In the genomic region with DNA sequence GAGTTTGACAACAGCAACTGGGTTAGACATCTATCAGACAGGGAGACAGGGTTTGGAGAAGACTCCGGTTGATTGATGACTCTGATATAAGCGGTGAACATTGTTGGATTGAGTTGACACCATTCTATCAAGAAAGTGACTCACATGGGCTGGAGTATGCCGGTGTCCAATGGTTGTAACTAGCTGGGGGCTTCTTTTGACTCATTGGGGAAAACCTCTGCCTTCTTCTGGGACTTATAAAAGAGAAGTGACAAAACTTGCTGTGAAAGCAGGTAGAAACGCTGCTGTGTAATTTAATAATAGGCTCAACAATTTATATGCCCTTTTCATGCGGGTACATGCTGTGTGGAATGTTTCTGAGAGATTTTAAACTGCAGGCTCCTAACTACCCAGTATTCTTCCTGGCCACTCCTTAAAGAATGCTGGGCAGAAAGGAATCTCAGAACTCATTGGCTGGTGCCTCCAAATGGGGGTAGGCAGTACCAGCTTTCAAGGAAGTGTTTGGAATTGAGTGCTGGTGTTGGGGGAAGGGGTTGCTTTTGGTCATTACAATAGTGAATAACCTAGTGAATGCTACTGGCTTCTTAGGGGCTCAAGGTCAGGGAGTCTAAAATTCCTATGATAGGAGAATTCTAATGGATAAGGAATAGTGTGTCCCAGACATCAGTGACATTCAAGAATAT, we compare ENCODE assay signal across 14 cellular contexts. TPM values are rescaled to one million over a fixed set of nuclear protein-coding genes. Genes with fewer than 3 reads are reported as not detected.
DNase-seq lines count a peak whose midpoint lies in the region; ATAC-seq, FAIRE-seq and TF ChIP-seq lines count a peak whose summit lies in the region.
"Had no signal": no experiment of that assay in that cellular context is flagged by ENCODE, and none has a peak within 500 bp of the region (broad histone marks: within the 10 kb centered on the region; RNA-seq: fewer than 3 reads in every experiment).

No MANE protein-coding gene starts in this region.

- FAIRE-seq in kidney (lab: Jason Lieb, UNC) = no peak

- CTCF ChIA-PET in Calu3 (lab: Charles Lee) = interaction anchor here (0.7 kb wide), 1 partner anchor 12 kb away, joined by 4 read pairs; no protein-coding TSS in a partner anchor
- CTCF ChIA-PET in naive thymus-derived CD4-positive, alpha-beta T cell (lab: Charles Lee) = interaction anchor here (1.0 to 9.1 kb wide), 9 partner anchors 7 to 108 kb away, joined by 3 to 85 read pairs (median 8); a partner anchor contains a TSS

- intact Hi-C loops in Calu3 (cut with micrococcal nuclease; ENCODE audit: unreplicated experiment) = no loop called here
- intact Hi-C loops in naive thymus-derived CD4-positive, alpha-beta T cell (cut with micrococcal nuclease) = loop anchor here (5.0 to 10.0 kb wide), 4 partner anchors 103 to 1509 kb away; a partner anchor contains a TSS
- intact Hi-C loops in Right ventricle myocardium superior (cut with DNase I) = no loop called here
- intact Hi-C loops in kidney (cut with DNase I) = no loop called here

- H3K36me3 Mint-ChIP-seq in Calu3 (ENCODE audit: insufficient read depth, unreplicated experiment) = peaks cover 4% of the 10 kb centered on the region
- H3K36me3 Mint-ChIP-seq in activated naive CD8-positive, alpha-beta T cell treated with anti-CD3 and anti-CD28 coated beads, Interleukin-2, amount 50 U/mL, for 24 hours (ENCODE audit: low read depth) = peaks cover 16% of the 10 kb centered on the region
- peaks cover 14 to 61% (median 49%) of the 10 kb centered on the region in 5 donors for H3K36me3 Mint-ChIP-seq in naive thymus-derived CD4-positive, alpha-beta T cell

- no peaks in the 10 kb centered on the region for H3K27me3 Mint-ChIP-seq in Calu3 (ENCODE audit: unreplicated experiment)
- H3K27me3 Mint-ChIP-seq in activated naive CD8-positive, alpha-beta T cell treated with anti-CD3 and anti-CD28 coated beads, Interleukin-2, amount 50 U/mL, for 24 hours = no peaks in the 10 kb centered on the region
- no peaks in the 10 kb centered on the region for H3K27me3 Mint-ChIP-seq in naive thymus-derived CD4-positive, alpha-beta T cell

- peaks cover 17% of the 10 kb centered on the region for H3K36me3 ChIP-seq in Loucy (ENCODE audit: insufficient read depth, low read length)
- H3K36me3 ChIP-seq in naive thymus-derived CD4-positive, alpha-beta T cell (ENCODE audit: control insufficient read depth in 2 of 3, insufficient read depth in 3 of 3, low read length in 3 of 3) = peaks cover 0 to 6% (median 0%) of the 10 kb centered on the region in 3 experiments
- no peaks in the 10 kb centered on the region for H3K36me3 ChIP-seq in kidney (ENCODE audit: control insufficient read depth in 1 of 2, insufficient read depth in 2 of 2, low read length in 2 of 2)
- H3K36me3 ChIP-seq: cardiac muscle cell had no signal

- H2AFZ ChIP-seq in Loucy (ENCODE audit: low read length) = no peak overlapping the region

- H3K27me3 ChIP-seq in Loucy (ENCODE audit: insufficient read depth, low read length, poor library complexity, severe bottlenecking) = no peaks in the 10 kb centered on the region
- H3K27me3 ChIP-seq in naive thymus-derived CD4-positive, alpha-beta T cell (ENCODE audit: control insufficient read depth in 2 of 2, insufficient read depth in 2 of 2, low read length in 2 of 2) = no peaks in the 10 kb centered on the region
- H3K27me3 ChIP-seq: cardiac muscle cell had no signal

- H3K79me2 ChIP-seq in Loucy (ENCODE audit: insufficient read depth, low read length) = peaks cover 77% of the 10 kb centered on the region

- H3K9me3 ChIP-seq in Loucy (ENCODE audit: insufficient read depth, low read depth, low read length) (peaks cover 15% of the 10 kb centered on the region; the same call in 1 of the 2 replicates), kidney (ENCODE audit: control insufficient read depth in 1 of 2, low read length in 2 of 2) (no peaks in the 10 kb centered on the region)
- H3K9me3 ChIP-seq in naive thymus-derived CD4-positive, alpha-beta T cell (ENCODE audit: control insufficient read depth in 2 of 3, low read length in 3 of 3) = no peaks in the 10 kb centered on the region

- no peak for DNase-seq in Calu3
- no peak for DNase-seq in activated naive CD8-positive, alpha-beta T cell treated with anti-CD3 and anti-CD28 coated beads, Interleukin-2, amount 50 U/mL, for 24 hours
- DNase-seq in naive thymus-derived CD4-positive, alpha-beta T cell = peak in 1 of 9 donors; percentile 50
- DNase-seq in coronary artery (ENCODE audit: low spot score) = no peak
- DNase-seq in Right ventricle myocardium superior = no peak
- DNase-seq in kidney = no peak
- DNase-seq: HFFc6; NCI-H187; nephron progenitor cell; NK-92 treated with Interleukin-12 subunit alpha and Interleukin-12 subunit beta, amount 100 ng/mL, for 24 hours had no signal

- peak; percentile 84 for ATAC-seq in activated naive CD8-positive, alpha-beta T cell treated with anti-CD3 and anti-CD28 coated beads, Interleukin-2, amount 50 U/mL, for 24 hours
- ATAC-seq in naive thymus-derived CD4-positive, alpha-beta T cell = no peak
- ATAC-seq in GM18907 (IDR thresholded peaks at IDR 0.05; ENCODE audit: unreplicated experiment) = no peak
- no peak for ATAC-seq in Right ventricle myocardium superior (ENCODE audit: poor library complexity)

- H3K4me3 ChIP-seq in Loucy (ENCODE audit: low read length, poor library complexity, severe bottlenecking) = peak overlapping the region; percentile 71
- peak overlapping the region; percentile 18 for H3K4me3 ChIP-seq in naive thymus-derived CD4-positive, alpha-beta T cell (ENCODE audit: low read length)
- no peak overlapping the region for H3K4me3 ChIP-seq in coronary artery
- no peak overlapping the region for H3K4me3 ChIP-seq in kidney (ENCODE audit: low read length in 2 of 2)
- H3K4me3 ChIP-seq: cardiac muscle cell, smooth muscle cell had no signal

- peaks cover 67% of the 10 kb centered on the region for H3K4me1 ChIP-seq in Loucy (ENCODE audit: insufficient read depth, low read length, poor library complexity, severe bottlenecking)
- peaks cover 83 to 93% of the 10 kb centered on the region in 2 donors for H3K4me1 ChIP-seq in naive thymus-derived CD4-positive, alpha-beta T cell (ENCODE audit: control insufficient read depth in 2 of 2, insufficient read depth in 2 of 2, low read length in 2 of 2)
- peaks cover 0 to 9% of the 10 kb centered on the region in 2 donors for H3K4me1 ChIP-seq in kidney (ENCODE audit: control insufficient read depth in 1 of 2, insufficient read depth in 1 of 2, low read depth in 1 of 2, low read length in 2 of 2)

- H3K4me2 ChIP-seq in Loucy (ENCODE audit: low read depth, low read length, poor library complexity, severe bottlenecking) = peak overlapping the region; percentile 89
- H3K4me2 ChIP-seq: smooth muscle cell had no signal

- peak overlapping the region; percentile 0 for H3K4me3 Mint-ChIP-seq in Calu3 (ENCODE audit: low read depth, unreplicated experiment)
- peak overlapping the region; percentile 73 for H3K4me3 Mint-ChIP-seq in activated naive CD8-positive, alpha-beta T cell treated with anti-CD3 and anti-CD28 coated beads, Interleukin-2, amount 50 U/mL, for 24 hours
- peak overlapping the region; percentile 49 to 86 (median 76) for H3K4me3 Mint-ChIP-seq in naive thymus-derived CD4-positive, alpha-beta T cell
- H3K4me3 Mint-ChIP-seq: HFFc6, nephron progenitor cell had no signal

- peaks cover 53% of the 10 kb centered on the region for H3K4me1 Mint-ChIP-seq in Calu3 (ENCODE audit: low read depth, unreplicated experiment)
- peaks cover 91% of the 10 kb centered on the region for H3K4me1 Mint-ChIP-seq in activated naive CD8-positive, alpha-beta T cell treated with anti-CD3 and anti-CD28 coated beads, Interleukin-2, amount 50 U/mL, for 24 hours
- peaks cover 80 to 98% (median 94%) of the 10 kb centered on the region in 7 donors for H3K4me1 Mint-ChIP-seq in naive thymus-derived CD4-positive, alpha-beta T cell
- H3K4me1 Mint-ChIP-seq: nephron progenitor cell had no signal

- peaks cover 35% of the 10 kb centered on the region for H3F3A ChIP-seq in Loucy (ENCODE audit: low read depth)

- H4K20me1 ChIP-seq in Loucy (ENCODE audit: insufficient read depth, low read length, poor library complexity, severe bottlenecking) = no peaks in the 10 kb centered on the region

- H3K9me3 Mint-ChIP-seq in Calu3 (ENCODE audit: low read depth, unreplicated experiment) = peaks cover 3% of the 10 kb centered on the region
- H3K9me3 Mint-ChIP-seq in activated naive CD8-positive, alpha-beta T cell treated with anti-CD3 and anti-CD28 coated beads, Interleukin-2, amount 50 U/mL, for 24 hours = no peaks in the 10 kb centered on the region
- peaks cover 0 to 16% (median 3%) of the 10 kb centered on the region in 11 donors for H3K9me3 Mint-ChIP-seq in naive thymus-derived CD4-positive, alpha-beta T cell

- peak overlapping the region; percentile 17 for H3K27ac Mint-ChIP-seq in Calu3 (ENCODE audit: unreplicated experiment)
- peak overlapping the region; percentile 94 for H3K27ac Mint-ChIP-seq in activated naive CD8-positive, alpha-beta T cell treated with anti-CD3 and anti-CD28 coated beads, Interleukin-2, amount 50 U/mL, for 24 hours
- H3K27ac Mint-ChIP-seq in naive thymus-derived CD4-positive, alpha-beta T cell = peak overlapping the region; percentile 87 to 98 (median 95)
- H3K27ac Mint-ChIP-seq: HFFc6, nephron progenitor cell had no signal

- no TSS peak for BruUV-seq in Calu3 (replicated peaks; lab: Mats Ljungman, UMichigan)

- H3K9me2 ChIP-seq in Loucy (replicated peaks; ENCODE audit: low read depth, low read length) = no peaks in the 10 kb centered on the region

- POLR2A ChIA-PET in naive thymus-derived CD4-positive, alpha-beta T cell (lab: Charles Lee) = interaction anchor here (0.6 to 22.3 kb wide), 13 partner anchors 11 to 108 kb away, joined by 3 to 679 read pairs (median 6); no protein-coding TSS in a partner anchor

- H3K27ac ChIP-seq in naive thymus-derived CD4-positive, alpha-beta T cell (ENCODE audit: low read depth, low read length) = peak overlapping the region; percentile 72
- H3K27ac ChIP-seq in coronary artery (no peak overlapping the region), kidney (ENCODE audit: low read depth in 2 of 2, low read length in 2 of 2) (no peak overlapping the region)
- H3K27ac ChIP-seq: cardiac muscle cell had no signal

- H3K9ac ChIP-seq in Loucy (ENCODE audit: low read depth, low read length, poor library complexity, severe bottlenecking) (peak overlapping the region; percentile 75), kidney (ENCODE audit: low read length in 2 of 2) (no peak overlapping the region)

- TF ChIP-seq CTCF in Calu3 (IDR thresholded peaks at IDR 0.05; ENCODE audit: unreplicated experiment) = no peak
- TF ChIP-seq CTCF in Loucy (conservative IDR thresholded peaks at IDR 0.05; ENCODE audit: low read length) = no peak
- no peak for TF ChIP-seq CTCF in coronary artery (IDR thresholded peaks at IDR 0.05)
- TF ChIP-seq CTCF in kidney (IDR thresholded peaks at IDR 0.05; ENCODE audit: borderline replicate concordance, extremely low read depth, insufficient read depth) = no peak

RNA-seq across cellular contexts. Expression of a gene that starts 43.9 kb away (rescaled TPM):
- total RNA-seq in Calu3 (2022) (30.8 and 42.8 TPM in 2 replicates), Right ventricle myocardium superior (4.2 TPM), kidney (53.7 TPM)
- total RNA-seq in naive thymus-derived CD4-positive, alpha-beta T cell = 100 to 1,000 TPM; 310 to 701 (median 497) TPM
- polyA plus RNA-seq in naive thymus-derived CD4-positive, alpha-beta T cell = 100 to 1,000 TPM; 342 to 488 TPM
- 2.3 TPM for polyA plus RNA-seq in kidney (ENCODE audit: insufficient read depth, low read depth, low replicate concordance)
- total RNA-seq: cardiac muscle cell had no signal
- polyA plus RNA-seq: cardiac muscle cell had no signal

Comparison
In these comparisons a context has a peak if more than half of its experiments do, and no peak if none do; other contexts are left out.
1. H3K27ac Mint-ChIP-seq: peak in every context shown above with its lines; median percentile 95 in naive thymus-derived CD4-positive, alpha-beta T cell; 94 in activated naive CD8-positive, alpha-beta T cell treated with anti-CD3 and anti-CD28 coated beads, Interleukin-2, amount 50 U/mL, for 24 hours; 17 in Calu3.
2. H3K4me3 Mint-ChIP-seq: peak in every context shown above with its lines; median percentile 76 in naive thymus-derived CD4-positive, alpha-beta T cell; 73 in activated naive CD8-positive, alpha-beta T cell treated with anti-CD3 and anti-CD28 coated beads, Interleukin-2, amount 50 U/mL, for 24 hours; 0 in Calu3.
3. H3K4me3 ChIP-seq: peak in Loucy (single experiment) and naive thymus-derived CD4-positive, alpha-beta T cell (single experiment); none in coronary artery (single experiment) and kidney (0 of 2).
4. intact Hi-C loops: an anchor here in naive thymus-derived CD4-positive, alpha-beta T cell (5.0 to 10.0 kb wide); none called in Calu3, Right ventricle myocardium superior and kidney.